In the genomic region with DNA sequence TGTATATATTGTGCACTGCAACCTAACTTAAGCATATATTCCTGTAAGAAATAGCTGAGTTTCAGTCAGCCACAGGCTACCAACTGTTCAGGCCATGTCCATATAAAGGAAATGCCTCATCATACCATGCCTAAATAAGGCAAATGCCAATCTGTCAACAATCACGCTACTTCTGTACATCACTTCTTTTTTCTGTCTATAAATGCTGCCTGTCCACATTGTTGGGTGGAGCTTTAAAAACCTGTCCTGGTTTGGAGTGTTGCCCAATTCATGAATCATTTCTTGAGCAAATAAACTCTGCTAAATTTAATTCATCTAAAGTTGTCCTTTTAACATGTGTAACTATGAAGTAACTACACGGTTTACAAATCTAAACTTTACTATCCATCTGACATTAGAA, we compare ENCODE assay signal across 16 cellular contexts.
A peak's percentile ranks its signal among the peaks of the same experiment; 100 is the strongest.
DNase-seq lines count a peak whose midpoint lies in the region; TF ChIP-seq lines count a peak whose summit lies in the region.
"Had no signal": no experiment of that assay in that cellular context is flagged by ENCODE, and none has a peak within 500 bp of the region (broad histone marks: within the 10 kb centered on the region; RNA-seq: fewer than 3 reads in every experiment).

No MANE protein-coding gene starts in this region.

- H3K27ac Mint-ChIP-seq in H9 = no peak overlapping the region
- H3K27ac Mint-ChIP-seq: naive B cell had no signal

- no peak overlapping the region for H2BK5ac ChIP-seq in H9 (ENCODE audit: insufficient read length, low read length)

- H4K5ac ChIP-seq in H9 (ENCODE audit: insufficient read length, low read depth, low read length) = no peak overlapping the region

- H3K4me3 Mint-ChIP-seq in H9 = no peak overlapping the region
- H3K4me3 Mint-ChIP-seq: naive B cell had no signal

- no peak overlapping the region for H4K91ac ChIP-seq in H9 (ENCODE audit: insufficient read length, low read depth, low read length)

- no peak overlapping the region for H3K23ac ChIP-seq in H9 (ENCODE audit: insufficient read length, low read depth, low read length)

- H3K27me3 Mint-ChIP-seq in H9 (ENCODE audit: low read depth) = no peaks in the 10 kb centered on the region
- H3K27me3 Mint-ChIP-seq: naive B cell had no signal

- H3K27me3 ChIP-seq in dorsolateral prefrontal cortex (peaks cover 0 to 6% (median 0%) of the 10 kb centered on the region in 45 donors), H9 (ENCODE audit: insufficient read depth, low read length) (no peaks in the 10 kb centered on the region)
- H3K27me3 ChIP-seq: tibial nerve had no signal

- H3K4ac ChIP-seq in H9 (ENCODE audit: low read depth, low read length) = no peak overlapping the region

- no peak overlapping the region for H4K8ac ChIP-seq in H9 (replicated peaks; ENCODE audit: insufficient read length, low read depth, low read length)

- no peak overlapping the region for H3K14ac ChIP-seq in H9 (ENCODE audit: insufficient read depth, low read length)

- peaks cover 5 to 6% of the 10 kb centered on the region in 2 experiments for H3K4me1 Mint-ChIP-seq in H9
- H3K4me1 Mint-ChIP-seq: naive B cell had no signal

- no peak for TF ChIP-seq CTCF in LNCaP clone FGC (IDR thresholded peaks at IDR 0.05; ENCODE audit: control insufficient read depth, extremely low read depth, insufficient read depth)
- TF ChIP-seq CTCF in dorsolateral prefrontal cortex (IDR thresholded peaks at IDR 0.05 in 54 of 56, conservative IDR thresholded peaks at IDR 0.05 in 2 of 56; ENCODE audit: low read depth in 1 of 56, partially characterized antibody in 56 of 56) = no peak
- no peak for TF ChIP-seq CTCF in H9 (conservative IDR thresholded peaks at IDR 0.05)

- DNase-seq in Caki2 (ENCODE audit: low read depth) (peak; percentile 67), LNCaP clone FGC (ENCODE audit: low read depth) (peak; percentile 95), SW480 (ENCODE audit: low spot score) (peak; percentile 9), foreskin melanocyte (peak; percentile 24), dorsolateral prefrontal cortex (no peak), H9 (no peak), cortex of kidney (lab: John Stamatoyannopoulos, UW) (no peak)
- DNase-seq in stimulated activated naive CD4-positive, alpha-beta T cell treated with Interleukin-2 at 50 U/mL for 16 hours (lab: John Stamatoyannopoulos, UW) = no peak
- DNase-seq: activated CD4-positive, alpha-beta T cell treated with anti-CD3 and anti-CD28 coated beads for 4 hours; AML-193; kidney; naive B cell; NCI-H1694 treated with DMSO at 0.1 percent for 48 hours; psoas muscle had no signal

- H3K79me2 ChIP-seq in H9 (ENCODE audit: insufficient read depth, low read length) = no peaks in the 10 kb centered on the region

- no peak overlapping the region for H2BK120ac ChIP-seq in H9 (ENCODE audit: low read depth, low read length, poor library complexity, severe bottlenecking)

- H3K4me2 ChIP-seq in H9 (ENCODE audit: insufficient read depth, insufficient read length, low read length) = no peak overlapping the region

- H3K9me3 ChIP-seq in H9 (ENCODE audit: control insufficient read depth, low read depth, low read length) = no peaks in the 10 kb centered on the region
- H3K9me3 ChIP-seq: psoas muscle had no signal

- H3K27ac ChIP-seq in dorsolateral prefrontal cortex = no peak overlapping the region
- H3K27ac ChIP-seq in H9 (ENCODE audit: insufficient read length, low read depth, low read length) = no peak overlapping the region
- H3K27ac ChIP-seq: psoas muscle, tibial nerve had no signal

- no peak overlapping the region for H2BK15ac ChIP-seq in H9 (ENCODE audit: low read depth, low read length)

- no peak overlapping the region for H2BK20ac ChIP-seq in H9 (ENCODE audit: low read depth, low read length, poor library complexity, severe bottlenecking)

- H3K4me3 ChIP-seq in LNCaP clone FGC (ENCODE audit: low read depth, low read length) (no peak overlapping the region), dorsolateral prefrontal cortex (no peak overlapping the region)
- H3K4me3 ChIP-seq: K562, psoas muscle, tibial nerve had no signal

- no peak overlapping the region for H3K18ac ChIP-seq in H9 (ENCODE audit: insufficient read length, low read depth, low read length)

- no peak overlapping the region for H2AFZ ChIP-seq in H9 (ENCODE audit: low read length)

- no peaks in the 10 kb centered on the region for H3K23me2 ChIP-seq in H9 (ENCODE audit: insufficient read length, low read depth, low read length, poor library complexity, severe bottlenecking)

- H3K79me1 ChIP-seq in H9 (ENCODE audit: insufficient read depth, low read depth, low read length, poor library complexity, severe bottlenecking) = no peaks in the 10 kb centered on the region

- H3T11ph ChIP-seq in H9 (ENCODE audit: low read length) = no peak overlapping the region

- H3K4me1 ChIP-seq in H9 (ENCODE audit: insufficient read depth, low read length) = no peaks in the 10 kb centered on the region
- H3K4me1 ChIP-seq: psoas muscle, tibial nerve had no signal

- in situ Hi-C loops in Caki2 (cut with HindIII; ENCODE audit: low pct_unique_long_range_greater_than_20kb, low sequenced_read_pairs) = no loop called here

- H2AK5ac ChIP-seq in H9 (ENCODE audit: insufficient read length, low read length) = no peak overlapping the region

- no peak overlapping the region for H2BK12ac ChIP-seq in H9 (ENCODE audit: insufficient read length, low read depth, low read length)

- no CpG with 5 or more reads among the region's 2 CpGs for WGBS in H9 (ENCODE audit: extremely low coverage, insufficient read length, low lambda C conversion rate)

- no peaks in the 10 kb centered on the region for H4K20me1 ChIP-seq in H9 (ENCODE audit: control insufficient read depth, insufficient read depth, insufficient read length)

- peaks cover 0 to 19% (median 10%) of the 10 kb centered on the region in 3 experiments for H3K36me3 Mint-ChIP-seq in H9 (ENCODE audit: insufficient read depth in 1 of 3, low read depth in 3 of 3)
- H3K36me3 Mint-ChIP-seq: naive B cell had no signal

- intact Hi-C loops in dorsolateral prefrontal cortex (cut with DNase I) = no loop called here

- no peak overlapping the region for H3K9ac ChIP-seq in H9 (ENCODE audit: extremely low read depth, insufficient read length, low read length)

- peaks cover 16% of the 10 kb centered on the region in 2 experiments for H3K9me3 Mint-ChIP-seq in H9

- no peak overlapping the region for H3K56ac ChIP-seq in H9 (ENCODE audit: insufficient read length, low read depth, low read length)

Comparison
In these comparisons a context has a peak if more than half of its experiments do, and no peak if none do; other contexts are left out.
1. DNase-seq: peak in Caki2 (single experiment), LNCaP clone FGC (single experiment), SW480 (single experiment) and foreskin melanocyte (single experiment); none in dorsolateral prefrontal cortex (0 of 10), stimulated activated naive CD4-positive, alpha-beta T cell treated with Interleukin-2 at 50 U/mL for 16 hours (single experiment), H9 (single experiment) and cortex of kidney (single experiment).